ENCODE assay signal across 1 cellular context in the genomic region with DNA sequence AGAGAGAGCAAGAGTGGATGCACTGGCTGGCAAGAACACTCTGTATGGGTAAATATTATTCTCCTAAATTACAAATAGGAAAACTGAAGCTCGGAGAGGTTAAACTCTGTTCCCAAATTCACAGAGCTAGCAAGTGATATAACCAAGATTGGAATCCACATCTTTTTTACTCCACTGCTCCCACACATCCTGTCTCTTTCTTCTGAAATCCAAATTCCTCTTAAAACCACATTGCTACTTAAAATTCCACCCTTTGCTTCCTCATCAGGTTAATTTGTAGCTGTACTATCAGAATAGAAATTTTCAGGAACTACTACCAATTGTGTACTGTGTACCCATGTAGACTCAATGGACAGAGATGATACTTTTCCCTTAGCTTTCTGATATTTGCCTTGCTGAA.
TF ChIP-seq lines count a peak whose summit lies in the region.

No MANE protein-coding gene starts in this region.

TF ChIP-seq in HepG2, 621 proteins besides CTCF, POLR2A, EP300 and RAD21 (continued from another document):
- TF ChIP-seq, protein P1, sequence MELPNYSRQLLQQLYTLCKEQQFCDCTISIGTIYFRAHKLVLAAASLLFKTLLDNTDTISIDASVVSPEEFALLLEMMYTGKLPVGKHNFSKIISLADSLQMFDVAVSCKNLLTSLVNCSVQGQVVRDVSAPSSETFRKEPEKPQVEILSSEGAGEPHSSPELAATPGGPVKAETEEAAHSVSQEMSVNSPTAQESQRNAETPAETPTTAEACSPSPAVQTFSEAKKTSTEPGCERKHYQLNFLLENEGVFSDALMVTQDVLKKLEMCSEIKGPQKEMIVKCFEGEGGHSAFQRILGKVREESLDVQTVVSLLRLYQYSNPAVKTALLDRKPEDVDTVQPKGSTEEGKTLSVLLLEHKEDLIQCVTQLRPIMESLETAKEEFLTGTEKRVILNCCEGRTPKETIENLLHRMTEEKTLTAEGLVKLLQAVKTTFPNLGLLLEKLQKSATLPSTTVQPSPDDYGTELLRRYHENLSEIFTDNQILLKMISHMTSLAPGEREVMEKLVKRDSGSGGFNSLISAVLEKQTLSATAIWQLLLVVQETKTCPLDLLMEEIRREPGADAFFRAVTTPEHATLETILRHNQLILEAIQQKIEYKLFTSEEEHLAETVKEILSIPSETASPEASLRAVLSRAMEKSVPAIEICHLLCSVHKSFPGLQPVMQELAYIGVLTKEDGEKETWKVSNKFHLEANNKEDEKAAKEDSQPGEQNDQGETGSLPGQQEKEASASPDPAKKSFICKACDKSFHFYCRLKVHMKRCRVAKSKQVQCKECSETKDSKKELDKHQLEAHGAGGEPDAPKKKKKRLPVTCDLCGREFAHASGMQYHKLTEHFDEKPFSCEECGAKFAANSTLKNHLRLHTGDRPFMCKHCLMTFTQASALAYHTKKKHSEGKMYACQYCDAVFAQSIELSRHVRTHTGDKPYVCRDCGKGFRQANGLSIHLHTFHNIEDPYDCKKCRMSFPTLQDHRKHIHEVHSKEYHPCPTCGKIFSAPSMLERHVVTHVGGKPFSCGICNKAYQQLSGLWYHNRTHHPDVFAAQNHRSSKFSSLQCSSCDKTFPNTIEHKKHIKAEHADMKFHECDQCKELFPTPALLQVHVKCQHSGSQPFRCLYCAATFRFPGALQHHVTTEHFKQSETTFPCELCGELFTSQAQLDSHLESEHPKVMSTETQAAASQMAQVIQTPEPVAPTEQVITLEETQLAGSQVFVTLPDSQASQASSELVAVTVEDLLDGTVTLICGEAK (IDR thresholded peaks at IDR 0.05) = no peak
- TF ChIP-seq, protein P1 (CRISPR knock-in tag; IDR thresholded peaks at IDR 0.05) = no peak
- TF ChIP-seq PCBP2 (optimal IDR thresholded peaks at IDR 0.05; ENCODE audit: low read depth, low read length, poor library complexity, severe bottlenecking) (no peak), MYC (CRISPR knock-in tag; IDR thresholded peaks at IDR 0.05; ENCODE audit: borderline replicate concordance) (no peak), ZNF292 (CRISPR knock-in tag; IDR thresholded peaks at IDR 0.05; ENCODE audit: borderline replicate concordance, low read depth) (no peak), RFX5 (IDR thresholded peaks at IDR 0.05; ENCODE audit: low read depth, low read length) (no peak), ZNF761 (CRISPR knock-in tag; conservative IDR thresholded peaks at IDR 0.05) (no peak), SNAPC2 (CRISPR knock-in tag; IDR thresholded peaks at IDR 0.05) (no peak), DMAP1 (CRISPR knock-in tag; IDR thresholded peaks at IDR 0.05) (no peak)
- TF ChIP-seq, protein P2, sequence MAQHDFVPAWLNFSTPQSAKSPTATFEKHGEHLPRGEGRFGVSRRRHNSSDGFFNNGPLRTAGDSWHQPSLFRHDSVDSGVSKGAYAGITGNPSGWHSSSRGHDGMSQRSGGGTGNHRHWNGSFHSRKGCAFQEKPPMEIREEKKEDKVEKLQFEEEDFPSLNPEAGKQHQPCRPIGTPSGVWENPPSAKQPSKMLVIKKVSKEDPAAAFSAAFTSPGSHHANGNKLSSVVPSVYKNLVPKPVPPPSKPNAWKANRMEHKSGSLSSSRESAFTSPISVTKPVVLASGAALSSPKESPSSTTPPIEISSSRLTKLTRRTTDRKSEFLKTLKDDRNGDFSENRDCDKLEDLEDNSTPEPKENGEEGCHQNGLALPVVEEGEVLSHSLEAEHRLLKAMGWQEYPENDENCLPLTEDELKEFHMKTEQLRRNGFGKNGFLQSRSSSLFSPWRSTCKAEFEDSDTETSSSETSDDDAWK (CRISPR knock-in tag; IDR thresholded peaks at IDR 0.05) = no peak
- TF ChIP-seq, protein P3, sequence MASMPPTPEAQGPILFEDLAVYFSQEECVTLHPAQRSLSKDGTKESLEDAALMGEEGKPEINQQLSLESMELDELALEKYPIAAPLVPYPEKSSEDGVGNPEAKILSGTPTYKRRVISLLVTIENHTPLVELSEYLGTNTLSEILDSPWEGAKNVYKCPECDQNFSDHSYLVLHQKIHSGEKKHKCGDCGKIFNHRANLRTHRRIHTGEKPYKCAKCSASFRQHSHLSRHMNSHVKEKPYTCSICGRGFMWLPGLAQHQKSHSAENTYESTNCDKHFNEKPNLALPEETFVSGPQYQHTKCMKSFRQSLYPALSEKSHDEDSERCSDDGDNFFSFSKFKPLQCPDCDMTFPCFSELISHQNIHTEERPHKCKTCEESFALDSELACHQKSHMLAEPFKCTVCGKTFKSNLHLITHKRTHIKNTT (CRISPR knock-in tag; IDR thresholded peaks at IDR 0.05) = no peak
